Comparison of ENCODE assay signal across 20 cellular contexts in genomic region chr5:2879701-2880100, GRCh38.
"Had no signal": no experiment of that assay in that cellular context is flagged by ENCODE, and none has a peak within 500 bp of the region (broad histone marks: within the 10 kb centered on the region; RNA-seq: fewer than 3 reads in every experiment).

No MANE protein-coding gene starts in this region.

- DNase-seq: effector CD8-positive, alpha-beta T cell; foreskin melanocyte; heart left ventricle; hippocampal formation; left colon; left ventricle myocardium superior; mesenchymal stem cell; naive B cell; spleen; stimulated activated CD4-positive, alpha-beta T cell treated with anti-CD3 and anti-CD28 coated beads, Interleukin-15, amount 100 ng/mL, for 24 hours; stimulated activated CD4-positive, alpha-beta T cell treated with anti-CD3 and anti-CD28 coated beads, Interleukin-1b, Interleukin-23, amount 100 ng/mL, for 48 hours; stimulated activated CD4-positive, alpha-beta T cell treated with anti-CD3 and anti-CD28 coated beads, Interleukin-4, amount 100 ng/mL, for 24 hours; tibial artery; upper lobe of left lung; uterus had no signal

- H3K4me3 ChIP-seq: heart left ventricle, lung, prostate gland, spleen, tibial artery, upper lobe of left lung, uterus had no signal

- H3K27me3 ChIP-seq: heart left ventricle, spleen, tibial artery, upper lobe of left lung, uterus had no signal

- H3K36me3 ChIP-seq: heart left ventricle, prostate gland, spleen, tibial artery, upper lobe of left lung, uterus had no signal

- H3K9me3 ChIP-seq: prostate gland, uterus had no signal

- H3K4me1 ChIP-seq: heart left ventricle, parathyroid adenoma, prostate gland, spleen, tibial artery, upper lobe of left lung, uterus had no signal

- H3K27ac ChIP-seq: heart left ventricle, parathyroid adenoma, prostate gland, spleen, tibial artery, upper lobe of left lung, uterus had no signal

- ATAC-seq: heart left ventricle; left colon; left ventricle myocardium superior; sciatic nerve; stimulated activated memory B cell treated with anti-CD40 and anti-IgM and Interleukin-4, amounts not matched to agents 10 μg/mL and 1 μg/mL and 100 μg/mL, for 72 hours had no signal
